Comparison of ENCODE assay signal across 9 cellular contexts in the genomic region with DNA sequence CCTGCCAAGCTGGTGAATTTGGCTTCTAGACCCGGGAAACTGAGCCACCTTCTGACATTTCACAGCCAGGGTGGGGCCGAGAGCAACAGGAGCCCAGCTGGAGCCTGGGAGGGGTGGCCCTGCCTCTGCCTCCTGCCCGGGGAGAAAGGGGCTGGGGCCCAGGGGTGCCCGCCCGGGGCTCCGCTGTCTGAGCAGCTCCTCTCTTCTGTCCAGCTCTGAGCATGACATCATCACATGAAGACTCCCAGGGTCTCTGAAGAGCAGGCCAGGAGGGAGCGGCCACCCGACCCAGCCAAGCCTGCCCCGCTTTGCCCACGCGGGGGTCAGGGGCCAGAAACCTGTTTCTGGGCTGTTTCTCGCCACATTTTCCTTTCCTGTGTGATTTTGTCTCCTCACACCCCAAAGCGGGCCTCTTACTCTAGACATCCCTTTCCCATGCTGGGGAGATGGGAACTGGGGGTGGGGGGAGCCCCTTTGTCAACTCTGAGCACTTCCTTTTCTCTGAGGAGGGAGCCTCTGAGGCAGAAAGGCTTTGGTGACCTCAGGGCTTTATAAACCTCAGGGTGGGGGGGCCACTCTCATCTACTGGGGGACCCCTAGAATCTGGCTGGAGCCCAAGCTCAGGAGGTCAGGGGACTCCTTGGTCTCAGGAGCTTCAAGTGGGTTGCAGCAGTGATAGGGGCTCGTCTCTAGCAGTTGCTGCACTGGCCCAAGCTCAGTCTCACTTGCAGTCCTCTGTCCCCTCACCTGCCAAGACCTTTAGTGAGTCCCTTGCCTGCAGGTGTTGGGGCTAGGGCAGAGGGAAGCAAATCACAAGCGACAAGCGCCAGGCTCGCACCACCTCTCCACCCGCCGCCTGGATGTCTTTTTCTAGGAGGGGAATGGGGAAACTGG. TPM values are rescaled to one million over a fixed set of nuclear protein-coding genes. Genes with fewer than 3 reads are reported as not detected.
DNase-seq lines count a peak whose midpoint lies in the region; ATAC-seq and TF ChIP-seq lines count a peak whose summit lies in the region.
"Had no signal": no experiment of that assay in that cellular context is flagged by ENCODE, and none has a peak within 500 bp of the region (broad histone marks: within the 10 kb centered on the region; RNA-seq: fewer than 3 reads in every experiment).

No MANE protein-coding gene starts in this region.

- no peaks in the 10 kb centered on the region for H3K36me3 ChIP-seq in right lobe of liver
- H3K36me3 ChIP-seq in suprapubic skin, result peaks cover 15% of the 10 kb centered on the region

- peaks cover 0 to 28% (median 6%) of the 10 kb centered on the region in 4 donors for H3K4me1 ChIP-seq in right lobe of liver
- peaks cover 72% of the 10 kb centered on the region for H3K4me1 ChIP-seq in suprapubic skin

- H3K27me3 ChIP-seq in right lobe of liver (no peaks in the 10 kb centered on the region), suprapubic skin (no peaks in the 10 kb centered on the region)

- TF ChIP-seq POLR2A in right lobe of liver (IDR thresholded peaks at IDR 0.05), result no peak
- no peak for TF ChIP-seq POLR2A in suprapubic skin (IDR thresholded peaks at IDR 0.05)

- ATAC-seq in GM18870 (IDR thresholded peaks at IDR 0.05; ENCODE audit: unreplicated experiment), result peak; percentile 21
- peak; percentile 14 for ATAC-seq in HG02852 (IDR thresholded peaks at IDR 0.05; ENCODE audit: unreplicated experiment)
- ATAC-seq in right lobe of liver, result peak in 3 of 4 donors; percentile 1 to 6 (median 5)

- peak; percentile 80 to 85 for DNase-seq in activated CD4-positive, alpha-beta T cell treated with anti-CD3 and anti-CD28 coated beads, Interleukin-2, amount 50 U/mL, for 48 hours
- peak in 1 of 3 donors; percentile 48 for DNase-seq in right lobe of liver
- no peak for DNase-seq in suprapubic skin (ENCODE audit: low spot score in 2 of 2)
- no peak for DNase-seq in SW480 (ENCODE audit: low spot score)
- no peak for DNase-seq in activated gamma-delta T cell treated with Interleukin-2 at 50 U/mL for 16 hours
- no peak for DNase-seq in NCI-H446 (lab: John Stamatoyannopoulos, UW)

- H3K27ac ChIP-seq in right lobe of liver (peak overlapping the region in 2 of 3 donors; percentile 26 to 47), suprapubic skin (peak overlapping the region; percentile 56)
- H3K27ac ChIP-seq: epithelial cell of prostate had no signal

- intact Hi-C loops in right lobe of liver (cut with DNase I), result no loop called here

- TF ChIP-seq CTCF in right lobe of liver (IDR thresholded peaks at IDR 0.05) (no peak), suprapubic skin (IDR thresholded peaks at IDR 0.05) (no peak)

- WGBS in right lobe of liver (ENCODE audit: insufficient coverage, low coverage, low lambda C conversion rate, missing lambda C conversion rate), result no CpG with 5 or more reads among the region's 19 CpGs
- 41% methylated on average over 15 of the region's 19 CpGs for WGBS in suprapubic skin

- H3K4me3 ChIP-seq in right lobe of liver, result no peak overlapping the region
- H3K4me3 ChIP-seq in suprapubic skin, result peak overlapping the region; percentile 42

- no peak for TF ChIP-seq EP300 in suprapubic skin (IDR thresholded peaks at IDR 0.05)

- H3K9me3 ChIP-seq in right lobe of liver (no peaks in the 10 kb centered on the region), suprapubic skin (no peaks in the 10 kb centered on the region)

RNA-seq across cellular contexts. Expression of gene UBALD2, which starts 7.6 kb away (rescaled TPM):
- total RNA-seq in right lobe of liver (10 to 100 TPM in 4 of 6 experiments, 1 to 10 TPM in 2; 7.3 to 17.9 (median 14.5) TPM), suprapubic skin (10 to 100 TPM; 24.8 to 42.7 (median 35.6) TPM)

RNA-seq across cellular contexts. Expression of gene RNF157, which starts 32.5 kb away (rescaled TPM):
- total RNA-seq in right lobe of liver, result 10 to 100 TPM in 2 of 6 experiments, 1 to 10 TPM in 2, under 1 TPM in 2; 0.39 to 14.5 (median 6.0) TPM
- 1 to 10 TPM in 3 of 4 donors, under 1 TPM in 1; 0.85 to 3.4 (median 1.3) TPM for total RNA-seq in suprapubic skin

RNA-seq across cellular contexts. Expression of gene QRICH2, which starts 35.3 kb away (rescaled TPM):
- total RNA-seq in right lobe of liver (1 to 10 TPM in 4 of 6 experiments, under 1 TPM in 2; 0.43 to 2.2 (median 1.5) TPM), suprapubic skin (1 to 10 TPM; 2.3 to 3.1 (median 2.7) TPM)

Comparison
In these comparisons a context has a peak if more than half of its experiments do, and no peak if none do; other contexts are left out.
1. DNase-seq: peak in activated CD4-positive, alpha-beta T cell treated with anti-CD3 and anti-CD28 coated beads, Interleukin-2, amount 50 U/mL, for 48 hours (2 of 2); none in suprapubic skin (0 of 2), SW480 (single experiment), activated gamma-delta T cell treated with Interleukin-2 at 50 U/mL for 16 hours (single experiment) and NCI-H446 (0 of 2).
2. Peak in every context shown above with its lines, with median percentiles within 50 percentile points of each other: ATAC-seq.